Comparison of ENCODE assay signal across 16 cellular contexts in the genomic region with DNA sequence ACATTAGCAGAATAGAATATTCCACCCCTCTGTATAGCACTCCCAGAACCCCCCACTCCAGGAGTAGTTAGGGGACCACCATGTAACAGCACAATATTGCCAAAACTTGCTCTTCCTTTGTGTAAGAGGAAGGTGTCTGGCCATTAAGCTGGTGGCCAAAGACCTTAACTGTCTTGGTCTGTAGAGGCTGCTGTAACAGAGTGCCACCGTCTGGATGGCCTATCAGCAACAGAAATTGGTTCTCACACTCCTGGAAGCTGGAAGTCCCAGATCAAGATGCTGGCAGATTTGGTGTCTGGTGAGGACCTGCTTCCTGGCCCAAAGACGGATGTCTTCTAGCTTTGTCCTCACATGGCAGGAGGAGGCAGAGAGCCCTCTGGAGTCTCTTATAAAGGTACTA.
"Had no signal": no experiment of that assay in that cellular context is flagged by ENCODE, and none has a peak within 500 bp of the region (broad histone marks: within the 10 kb centered on the region; RNA-seq: fewer than 3 reads in every experiment).

No MANE protein-coding gene starts in this region.

- H3K4me3 Mint-ChIP-seq: activated CD4-positive, alpha-beta memory T cell treated with anti-CD3 and anti-CD28 coated beads for 36 hours; activated naive CD8-positive, alpha-beta T cell; dendritic cell treated with granulocyte-macrophage colony-stimulating factor and Interleukin-4, amounts not matched to agents 40 ng/mL and 50 ng/mL, for 4 days; immature natural killer cell; nephron; stimulated activated naive B cell treated with anti-CD40 and anti-IgM and Interleukin-4, amounts not matched to agents 10 μg/mL and 1 μg/mL and 100 μg/mL, for 72 hours; type B pancreatic cell had no signal

- H3K27ac Mint-ChIP-seq: activated CD4-positive, alpha-beta memory T cell treated with anti-CD3 and anti-CD28 coated beads for 36 hours; activated naive CD8-positive, alpha-beta T cell; dendritic cell treated with granulocyte-macrophage colony-stimulating factor and Interleukin-4, amounts not matched to agents 40 ng/mL and 50 ng/mL, for 4 days; immature natural killer cell; nephron; stimulated activated naive B cell treated with anti-CD40 and anti-IgM and Interleukin-4, amounts not matched to agents 10 μg/mL and 1 μg/mL and 100 μg/mL, for 72 hours; type B pancreatic cell had no signal

- H3K27me3 Mint-ChIP-seq: activated CD4-positive, alpha-beta memory T cell treated with anti-CD3 and anti-CD28 coated beads for 36 hours had no signal

- DNase-seq: activated CD4-positive, alpha-beta memory T cell treated with anti-CD3 and anti-CD28 coated beads for 36 hours; activated CD4-positive, alpha-beta T cell treated with anti-CD3 and anti-CD28 coated beads for 1 hour; activated gamma-delta T cell; activated T-cell treated with anti-CD3 and anti-CD28 coated beads, Interleukin-2, amount 50 U/mL, for 48 hours; brain microvascular endothelial cell; erythroblast; immature natural killer cell; psoas muscle; stimulated activated CD4-positive, alpha-beta T cell treated with anti-CD3 and anti-CD28 coated beads, Interleukin-2, amount 100 ng/mL, for 24 hours; stimulated activated naive B cell treated with anti-CD40 and anti-IgM and Interleukin-4, amounts not matched to agents 10 μg/mL and 1 μg/mL and 100 μg/mL, for 72 hours had no signal

- H3K27ac ChIP-seq: brain microvascular endothelial cell, psoas muscle, suprapubic skin had no signal

- H3K36me3 Mint-ChIP-seq: activated CD4-positive, alpha-beta memory T cell treated with anti-CD3 and anti-CD28 coated beads for 36 hours; activated naive CD8-positive, alpha-beta T cell; immature natural killer cell; stimulated activated naive B cell treated with anti-CD40 and anti-IgM and Interleukin-4, amounts not matched to agents 10 μg/mL and 1 μg/mL and 100 μg/mL, for 72 hours; type B pancreatic cell had no signal

- H3K9me3 Mint-ChIP-seq: activated CD4-positive, alpha-beta memory T cell treated with anti-CD3 and anti-CD28 coated beads for 36 hours; dendritic cell treated with granulocyte-macrophage colony-stimulating factor and Interleukin-4, amounts not matched to agents 40 ng/mL and 50 ng/mL, for 4 days; immature natural killer cell; nephron; stimulated activated naive B cell treated with anti-CD40 and anti-IgM and Interleukin-4, amounts not matched to agents 10 μg/mL and 1 μg/mL and 100 μg/mL, for 72 hours; type B pancreatic cell had no signal

- H3K9me3 ChIP-seq: psoas muscle, suprapubic skin had no signal

- H3K4me3 ChIP-seq: psoas muscle, suprapubic skin had no signal

- H3K36me3 ChIP-seq: brain microvascular endothelial cell, suprapubic skin had no signal

- H3K4me1 ChIP-seq: psoas muscle had no signal

- H3K4me1 Mint-ChIP-seq: immature natural killer cell, nephron had no signal

- ATAC-seq: psoas muscle; sciatic nerve; stimulated activated naive B cell treated with anti-CD40 and anti-IgM and Interleukin-4, amounts not matched to agents 10 μg/mL and 1 μg/mL and 100 μg/mL, for 72 hours had no signal
